In the genomic region with DNA sequence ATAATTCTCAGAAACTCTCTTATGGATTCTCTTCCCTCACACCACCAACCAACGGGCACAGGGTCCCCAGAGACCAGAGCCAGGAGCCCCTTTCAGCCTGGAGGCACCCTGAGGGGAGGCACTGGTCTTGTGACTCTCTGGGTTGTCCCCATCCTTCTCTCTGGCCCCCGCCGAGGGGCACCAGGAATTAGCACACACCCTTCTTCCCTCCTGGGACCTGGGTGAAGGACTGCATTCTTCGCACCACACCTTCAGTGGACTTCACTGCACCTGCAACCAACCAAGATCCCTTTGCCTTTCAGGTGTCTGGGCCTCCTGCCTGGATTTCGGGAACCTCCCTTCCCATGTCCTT, we compare ENCODE assay signal across 15 cellular contexts. TPM values are rescaled to one million over a fixed set of nuclear protein-coding genes. Genes with fewer than 3 reads are reported as not detected.
DNase-seq lines count a peak whose midpoint lies in the region; ATAC-seq and TF ChIP-seq lines count a peak whose summit lies in the region.
"Had no signal": no experiment of that assay in that cellular context is flagged by ENCODE, and none has a peak within 500 bp of the region (broad histone marks: within the 10 kb centered on the region; RNA-seq: fewer than 3 reads in every experiment).

No MANE protein-coding gene starts in this region.

- TF ChIP-seq CTCF in RWPE1 (conservative IDR thresholded peaks at IDR 0.05; ENCODE audit: low read depth) (no peak), MCF 10A (IDR thresholded peaks at IDR 0.05; ENCODE audit: unreplicated experiment) (no peak)

- H3K27me3 Mint-ChIP-seq in MCF 10A (ENCODE audit: insufficient read depth, unreplicated experiment): no peaks in the 10 kb centered on the region
- H3K27me3 Mint-ChIP-seq: CD8-positive, alpha-beta memory T cell; memory B cell had no signal

- POLR2A ChIA-PET in RWPE1 (lab: Yijun Ruan, JAX; ENCODE audit: low non-redundant PET): interaction anchor here (0.6 kb wide), 1 partner anchor 272 kb away, joined by 5 read pairs; no protein-coding TSS in a partner anchor
- POLR2A ChIA-PET in MCF 10A (lab: Yijun Ruan, JAX): interaction anchor here (1.3 to 2.3 kb wide), 3 partner anchors 11 to 53 kb away, joined by 3 to 6 read pairs (median 4); partner anchors contain the start of gene ANXA11

- peaks cover 54% of the 10 kb centered on the region for H3K36me3 ChIP-seq in mucosa of stomach (ENCODE audit: control insufficient read depth, insufficient read depth, low read length)

- CTCF ChIA-PET in RWPE1 (lab: Yijun Ruan, JAX) (interaction anchor here (0.6 to 1.2 kb wide), 4 partner anchors 10 to 1004 kb away, joined by 3 to 5 read pairs (median 3); no protein-coding TSS in a partner anchor), MCF 10A (lab: Yijun Ruan, JAX) (interaction anchor here (0.6 to 5.6 kb wide), 5 partner anchors 10 to 588 kb away, joined by 3 to 31 read pairs (median 3); no protein-coding TSS in a partner anchor)

- H3K4me1 ChIP-seq in mucosa of stomach (ENCODE audit: control insufficient read depth, insufficient read depth, low read length): peaks cover 33% of the 10 kb centered on the region
- H3K4me1 ChIP-seq: HAP-1, parathyroid adenoma had no signal

- H3K9me3 Mint-ChIP-seq in MCF 10A (ENCODE audit: unreplicated experiment): peaks cover under 1% of the 10 kb centered on the region
- H3K9me3 Mint-ChIP-seq: memory B cell had no signal

- DNase-seq in RWPE1 (ENCODE audit: low spot score) (no peak), MCF 10A (ENCODE audit: unreplicated experiment) (no peak), HCEC 1CT (no peak), NCI-H446 (lab: John Stamatoyannopoulos, UW) (no peak)
- DNase-seq: activated naive CD4-positive, alpha-beta T cell treated with Interleukin-2 at 50 U/mL for 16 hours; NCI-H2227 treated with DMSO at 0.1 percent for 48 hours; T-helper 2 cell had no signal

- H3K27ac ChIP-seq in RWPE1 (peak overlapping the region; percentile 97), temporal lobe (ENCODE audit: low read depth, low read length) (peak overlapping the region; percentile 89)
- H3K27ac ChIP-seq: parathyroid adenoma had no signal

- H3K9me3 ChIP-seq in mucosa of stomach (ENCODE audit: control insufficient read depth, low read length): no peaks in the 10 kb centered on the region

- H3K9ac ChIP-seq in mucosa of stomach (ENCODE audit: low read length): peak overlapping the region; percentile 3
- H3K9ac ChIP-seq: parathyroid adenoma had no signal

- no TSS peak for BruUV-seq in MCF 10A (replicated peaks; lab: Mats Ljungman, UMichigan)

- intact Hi-C loops in MCF 10A (cut with micrococcal nuclease): no loop called here

- no peaks in the 10 kb centered on the region for H3K27me3 ChIP-seq in mucosa of stomach (ENCODE audit: control insufficient read depth, insufficient read depth, low read length)

- peaks cover 71% of the 10 kb centered on the region for H3K36me3 Mint-ChIP-seq in MCF 10A (ENCODE audit: insufficient read depth, unreplicated experiment)

- H3K4me3 Mint-ChIP-seq in MCF 10A (ENCODE audit: unreplicated experiment): no peak overlapping the region
- H3K4me3 Mint-ChIP-seq: CD8-positive, alpha-beta memory T cell; memory B cell had no signal

- no peak overlapping the region for H3K4me3 ChIP-seq in mucosa of stomach (ENCODE audit: low read length)
- H3K4me3 ChIP-seq: HAP-1 had no signal

- peak overlapping the region; percentile 78 for H3K27ac Mint-ChIP-seq in MCF 10A (ENCODE audit: low read depth, unreplicated experiment)
- H3K27ac Mint-ChIP-seq: memory B cell had no signal

- peaks cover 37% of the 10 kb centered on the region for H3K4me1 Mint-ChIP-seq in MCF 10A (ENCODE audit: insufficient read depth, unreplicated experiment)
- H3K4me1 Mint-ChIP-seq: CD8-positive, alpha-beta memory T cell; memory B cell had no signal

- ATAC-seq in HG03159 (IDR thresholded peaks at IDR 0.05; ENCODE audit: unreplicated experiment): no peak

RNA-seq across cellular contexts. Expression of gene PLAC9, which starts 22.1 kb away (rescaled TPM):
- total RNA-seq in MCF 10A (2022) (0.93 and 1.0 TPM in 2 replicates), temporal lobe (1.7 TPM)
- total RNA-seq: CD8-positive, alpha-beta memory T cell; HT-29 had no signal

RNA-seq across cellular contexts. Expression of gene ANXA11, which starts 50.7 kb away (rescaled TPM):
- total RNA-seq in MCF 10A (2022): 68.5 and 93.8 TPM in 2 replicates
- 3.2 TPM for total RNA-seq in temporal lobe

Comparison
In these comparisons a context has a peak if more than half of its experiments do, and no peak if none do; other contexts are left out.
1. RNA of gene ANXA11, which starts 50.7 kb away (total RNA-seq): 68.5 to 93.8 TPM in MCF 10A; 3.2 TPM in temporal lobe (single experiment); every median in the first group is over 10 times any median in the second.